ENCODE assay signal across 8 cellular contexts in the genomic region with DNA sequence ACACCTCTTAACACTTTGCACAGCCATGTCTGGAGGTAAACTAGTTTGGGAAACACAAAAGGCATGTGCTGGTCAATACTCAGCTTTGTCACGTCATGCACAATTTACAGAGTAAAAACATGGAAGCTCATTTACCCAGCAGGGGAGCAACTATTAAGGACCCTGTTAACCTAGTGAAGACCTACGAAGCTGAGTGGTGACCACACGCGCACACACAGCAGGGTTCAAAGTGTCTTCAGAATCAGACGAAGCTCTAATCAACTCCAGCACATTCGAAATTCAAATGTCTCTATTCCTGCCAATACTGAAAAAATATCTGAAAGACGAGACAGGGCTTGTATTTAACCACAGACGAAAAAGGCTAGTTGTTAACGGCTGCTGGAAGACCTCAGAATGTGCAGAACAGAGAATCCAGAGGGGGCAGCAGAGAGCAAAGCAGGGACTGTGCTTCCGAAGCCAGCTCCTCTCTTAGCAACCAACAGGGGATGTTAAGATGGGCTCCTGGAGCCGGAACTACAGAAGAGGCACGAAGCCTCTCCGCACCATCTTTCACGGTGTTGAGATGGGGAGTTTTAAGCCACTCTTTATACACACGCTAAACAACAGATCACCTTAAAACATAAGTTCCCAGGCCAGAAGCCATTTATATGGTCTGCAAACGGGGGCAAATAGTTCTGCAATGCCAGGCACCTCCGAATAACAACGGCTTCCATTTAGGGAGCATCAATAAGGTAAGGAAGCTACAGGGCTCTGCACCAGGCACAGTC. TPM values are rescaled to one million over a fixed set of nuclear protein-coding genes. Genes with fewer than 3 reads are reported as not detected.
A peak's percentile ranks its signal among the peaks of the same experiment; 100 is the strongest.
DNase-seq lines count a peak whose midpoint lies in the region; ATAC-seq and TF ChIP-seq lines count a peak whose summit lies in the region.

No MANE protein-coding gene starts in this region.

- TF ChIP-seq CTCF in GM12801 (IDR thresholded peaks at IDR 0.05; ENCODE audit: extremely low read depth, insufficient read length) (peak; percentile 72), ascending aorta (IDR thresholded peaks at IDR 0.05) (peak; percentile 78 to 96 (median 96)), hepatocyte (IDR thresholded peaks at IDR 0.05; ENCODE audit: poor library complexity) (peak; percentile 93)

- H3K4me1 ChIP-seq in ascending aorta (no peaks in the 10 kb centered on the region), hepatocyte (ENCODE audit: insufficient read depth) (no peaks in the 10 kb centered on the region)

- DNase-seq in NCI-H1694 treated with DMSO at 0.1 percent for 48 hours (lab: John Stamatoyannopoulos, UW) (peak; percentile 87), T-helper 2 cell (peak; percentile 23 to 88 (median 63)), ascending aorta (ENCODE audit: low spot score in 2 of 2) (peak in 1 of 2 donors; percentile 88), hepatocyte (ENCODE audit: low spot score) (peak; percentile 91), retina (peak; percentile 91)

- H3K4me3 ChIP-seq in ascending aorta (peak overlapping the region; percentile 12 to 49), hepatocyte (no peak overlapping the region)

- intact Hi-C loops in ascending aorta (cut with DNase I) = loop anchor here (1.0 kb wide), 1 partner anchor 43 kb away; no protein-coding TSS in a partner anchor

- no peaks in the 10 kb centered on the region for H3K36me3 ChIP-seq in ascending aorta
- H3K36me3 ChIP-seq in hepatocyte (replicated peaks; ENCODE audit: insufficient read depth, low read depth) = no peaks in the 10 kb centered on the region

- H3K79me2 ChIP-seq in hepatocyte = peaks cover 88% of the 10 kb centered on the region

- WGBS in hepatocyte (ENCODE audit: low lambda C conversion rate, missing lambda C conversion rate) = 28% methylated on average over 18 of the region's 18 CpGs

- peaks cover 13% of the 10 kb centered on the region for H4K20me1 ChIP-seq in hepatocyte (ENCODE audit: insufficient read depth, poor library complexity, severe bottlenecking)

- no peak overlapping the region for H3K27ac ChIP-seq in ascending aorta
- H3K27ac ChIP-seq in hepatocyte = no peak overlapping the region

- no peaks in the 10 kb centered on the region for H3K27me3 ChIP-seq in ascending aorta
- no peaks in the 10 kb centered on the region for H3K27me3 ChIP-seq in hepatocyte

- no peaks in the 10 kb centered on the region for H3K9me2 ChIP-seq in hepatocyte (replicated peaks; ENCODE audit: insufficient read depth)

- peak overlapping the region; percentile 69 for H3K4me2 ChIP-seq in hepatocyte

- peak; percentile 95 for ATAC-seq in HG02852 (IDR thresholded peaks at IDR 0.05; ENCODE audit: unreplicated experiment)
- no peak for ATAC-seq in GM18870 (IDR thresholded peaks at IDR 0.05; ENCODE audit: unreplicated experiment)

- H2AFZ ChIP-seq in hepatocyte = peak overlapping the region; percentile 13

- H3K9me3 ChIP-seq in ascending aorta = no peaks in the 10 kb centered on the region
- H3K9me3 ChIP-seq in hepatocyte (ENCODE audit: low read depth) = no peaks in the 10 kb centered on the region

RNA-seq across cellular contexts. Expression of a gene that starts 45.7 kb away (rescaled TPM):
- 20.1 TPM for total RNA-seq in ascending aorta
- total RNA-seq in hepatocyte = 77.9 and 84.8 TPM in 2 replicates
- polyA plus RNA-seq in hepatocyte = 17.4 and 19.2 TPM in 2 replicates

RNA-seq across cellular contexts. Expression of a gene that starts 46.4 kb away (rescaled TPM):
- total RNA-seq in ascending aorta (42.6 TPM), hepatocyte (28.3 and 32.5 TPM in 2 replicates)
- 55.1 and 75.1 TPM in 2 replicates for polyA plus RNA-seq in hepatocyte
